1 cellular context compared by ENCODE assay signal in genomic region chr14:100567877-100568163, GRCh38.
TF ChIP-seq lines count a peak whose summit lies in the region.

No MANE protein-coding gene starts in this region.

TF ChIP-seq in IMR-90, 13 proteins besides CTCF, POLR2A, EP300 and RAD21:
- TF ChIP-seq MAZ (IDR thresholded peaks at IDR 0.05; ENCODE audit: borderline replicate concordance, low read depth, low read length) (no peak), CEBPB (IDR thresholded peaks at IDR 0.05; ENCODE audit: low read depth, low read length) (no peak), RFX5 (IDR thresholded peaks at IDR 0.05; ENCODE audit: low read depth, low read length) (no peak), FOS (IDR thresholded peaks at IDR 0.05; ENCODE audit: low read depth, low read length) (no peak)
